ENCODE assay signal across 35 cellular contexts in the genomic region with DNA sequence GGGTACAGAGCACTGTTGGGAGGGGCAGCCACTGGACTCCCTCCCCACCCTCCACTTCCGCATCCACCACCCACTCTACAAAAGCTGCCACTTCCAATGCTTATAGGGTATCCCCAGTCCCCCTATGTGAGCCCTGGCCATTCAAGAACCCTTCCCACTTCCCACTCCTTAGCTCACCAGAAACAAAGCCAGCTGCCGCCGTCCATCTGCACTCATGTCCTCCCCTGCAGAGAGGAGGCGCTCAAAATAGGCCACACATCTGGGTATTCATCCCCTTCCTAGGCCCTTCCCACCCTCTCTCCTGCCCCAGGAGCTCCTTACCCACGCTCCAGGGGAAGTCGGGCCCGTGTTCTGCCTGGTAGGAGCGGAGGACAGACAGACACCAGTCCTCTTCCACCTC. TPM values are rescaled to one million over a fixed set of nuclear protein-coding genes. Genes with fewer than 3 reads are reported as not detected.
"Had no signal": no experiment of that assay in that cellular context is flagged by ENCODE, and none has a peak within 500 bp of the region (broad histone marks: within the 10 kb centered on the region; RNA-seq: fewer than 3 reads in every experiment).

No MANE protein-coding gene starts in this region.

- FAIRE-seq: endometrium had no signal

- H3K4me3 Mint-ChIP-seq: immature natural killer cell, natural killer cell had no signal

- H3K9me3 ChIP-seq: esophagus squamous epithelium, heart right ventricle, lower lobe of right lung, ovary, psoas muscle, sigmoid colon, spleen, stomach, thyroid gland, vagina had no signal

- H3K36me3 ChIP-seq: ovary had no signal

- H3K36me3 Mint-ChIP-seq: natural killer cell had no signal

- H3K4me3 ChIP-seq: coronary artery, esophagus squamous epithelium, heart right ventricle, lower lobe of right lung, ovary, psoas muscle, sigmoid colon, skin epidermis, spleen, stomach, thyroid gland, vagina had no signal

- H3K4me1 ChIP-seq: psoas muscle had no signal

- H3K9me3 Mint-ChIP-seq: immature natural killer cell, natural killer cell had no signal

- H3K27me3 ChIP-seq: esophagus squamous epithelium, heart right ventricle, ovary, sigmoid colon, spleen, stomach, thyroid gland, vagina had no signal

- ATAC-seq: left ventricle myocardium superior, lower lobe of right lung, natural killer cell, psoas muscle, right cardiac atrium had no signal

- DNase-seq: dermis blood vessel endothelial cell; effector memory CD4-positive, alpha-beta T cell; erythroblast; esophagus squamous epithelium; foreskin melanocyte; glutamatergic neuron; heart right ventricle; hippocampal formation; immature natural killer cell; islet precursor cell; lower lobe of right lung; natural killer cell; occipital lobe; ovary; psoas muscle; right cardiac atrium; sigmoid colon; spleen; stimulated activated CD4-positive, alpha-beta T cell treated with anti-CD3 and anti-CD28 coated beads, Interleukin-15, amount 100 ng/mL, for 24 hours; stimulated activated CD4-positive, alpha-beta T cell treated with anti-CD3 and anti-CD28 coated beads, Interleukin-2, amount 100 ng/mL, for 48 hours; stimulated activated naive CD4-positive, alpha-beta T cell treated with Interleukin-2 at 50 U/mL for 16 hours; stomach; thyroid gland; trophoblast cell had no signal

- H3K27ac ChIP-seq: coronary artery, esophagus squamous epithelium, heart right ventricle, lower lobe of right lung, ovary, psoas muscle, sigmoid colon, skin epidermis, stomach, thyroid gland, vagina had no signal

RNA-seq across cellular contexts. Expression of gene LY6G5C, which starts 6.5 kb away (rescaled TPM):
- total RNA-seq: stomach had no signal

RNA-seq across cellular contexts. Expression of gene LY6G6F, which starts 19.3 kb away (rescaled TPM):
- total RNA-seq: dermis blood vessel endothelial cell, esophagus squamous epithelium, heart right ventricle, left ventricle myocardium superior, mesenteric fat pad, occipital lobe, ovary, psoas muscle, renal cortical epithelial cell, right cardiac atrium, sigmoid colon, stomach, subcutaneous adipose tissue, temporal lobe, thyroid gland, ureter, vagina had no signal
- polyA plus RNA-seq: heart right ventricle, neural cell, ovary, right cardiac atrium, sigmoid colon, stomach had no signal
